26 cellular contexts compared by ENCODE assay signal in the genomic region with DNA sequence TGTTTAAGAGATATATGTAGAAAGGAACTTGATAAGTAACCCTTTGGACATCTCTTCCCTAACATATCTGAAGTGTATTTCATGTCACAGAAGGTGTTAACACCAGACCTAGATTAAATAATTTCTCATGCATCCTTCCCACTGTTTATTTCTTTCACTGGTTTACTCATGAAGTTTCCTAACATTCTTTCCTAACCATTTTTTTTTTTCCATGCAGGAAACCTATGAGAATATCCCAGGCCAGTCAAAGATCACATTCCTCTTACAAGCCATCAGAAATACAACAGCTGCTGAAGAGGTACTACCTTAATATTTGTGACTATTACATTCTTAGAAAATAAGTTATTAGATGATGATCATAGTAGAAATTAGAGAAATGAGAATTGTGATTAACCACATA. TPM values are rescaled to one million over a fixed set of nuclear protein-coding genes. Genes with fewer than 3 reads are reported as not detected.
DNase-seq lines count a peak whose midpoint lies in the region; ATAC-seq, FAIRE-seq and TF ChIP-seq lines count a peak whose summit lies in the region.
"Had no signal": no experiment of that assay in that cellular context is flagged by ENCODE, and none has a peak within 500 bp of the region (broad histone marks: within the 10 kb centered on the region; RNA-seq: fewer than 3 reads in every experiment).

No MANE protein-coding gene starts in this region.

- peaks cover 2 to 14% of the 10 kb centered on the region in 2 experiments for H3K36me3 ChIP-seq in GM12878 (ENCODE audit: control insufficient read depth in 2 of 2, insufficient read depth in 2 of 2, low read length in 1 of 2)

- peak overlapping the region; percentile 59 for H3K4me2 ChIP-seq in GM12878 (ENCODE audit: control insufficient read depth, insufficient read depth)

- POLR2A ChIA-PET in GM12878 (lab: Charles Lee) = interaction anchor here (0.6 to 1.0 kb wide), 2 partner anchors 16 to 1219 kb away, joined by 3 to 4 read pairs; no protein-coding TSS in a partner anchor

- H3K27me3 Mint-ChIP-seq in memory B cell = no peaks in the 10 kb centered on the region
- H3K27me3 Mint-ChIP-seq: activated CD4-positive, alpha-beta T cell treated with anti-CD3 and anti-CD28 coated beads, Interleukin-2, amount 10 ng/mL, durations not matched to agents 24 days and 14 days; CD8-positive, alpha-beta memory T cell; type B pancreatic cell had no signal

- SMC1A ChIA-PET in GM12878 (lab: Charles Lee; ENCODE audit: uncharacterized antibody, unreplicated experiment) = no interaction called here

- peak; percentile 63 for DNase-seq in EH (ENCODE audit: low read depth)
- DNase-seq in HCEC 1CT = peak; percentile 70
- no peak for DNase-seq in GM12878 (ENCODE audit: low read depth, low spot score)
- no peak for DNase-seq in memory B cell (ENCODE audit: low spot score in 2 of 2)
- DNase-seq in HPDE6-E6E7 (ENCODE audit: extremely low spot score) = no peak
- DNase-seq in epidermal melanocyte (ENCODE audit: insufficient read length, low spot score) = no peak
- no peak for DNase-seq in activated gamma-delta T cell treated with Interleukin-2 at 50 U/mL for 16 hours
- DNase-seq: activated CD4-positive, alpha-beta T cell treated with anti-CD3 and anti-CD28 coated beads, Interleukin-2, amount 10 ng/mL, durations not matched to agents 24 days and 14 days; activated gamma-delta T cell; aorta; CD8-positive, alpha-beta memory T cell; cerebellar nuclear complex; effector CD8-positive, alpha-beta T cell; left ventricle myocardium inferior; MV-4-11; NCI-H1694 treated with DMSO at 0.1 percent for 48 hours; NCI-H345; NCI-H82; psoas muscle; stimulated activated CD4-positive, alpha-beta T cell treated with anti-CD3 and anti-CD28 coated beads, Interleukin-4, amount 100 ng/mL, for 4 hours; T-helper 1 cell had no signal

- TF ChIP-seq EP300 in GM12878 (IDR thresholded peaks at IDR 0.05; ENCODE audit: borderline replicate concordance in 1 of 2, control insufficient read depth in 1 of 2, low read depth in 2 of 2, low read length in 2 of 2) = no peak

- no peak overlapping the region for H3K4me3 Mint-ChIP-seq in memory B cell
- H3K4me3 Mint-ChIP-seq: activated CD4-positive, alpha-beta T cell treated with anti-CD3 and anti-CD28 coated beads, Interleukin-2, amount 10 ng/mL, durations not matched to agents 24 days and 14 days; CD8-positive, alpha-beta memory T cell; neural progenitor cell; type B pancreatic cell had no signal

- no TSS peak for BruUV-seq in GM12878 (replicated peaks; lab: Mats Ljungman, UMichigan)

- H3K4me3 ChIP-seq in GM12878 = no peak overlapping the region
- H3K4me3 ChIP-seq: esophagus muscularis mucosa, K562, left ventricle myocardium inferior, psoas muscle had no signal

- H3K4me1 Mint-ChIP-seq in memory B cell = peaks cover 19% of the 10 kb centered on the region

- no peaks in the 10 kb centered on the region for H4K20me1 ChIP-seq in GM12878 (ENCODE audit: control insufficient read depth, insufficient read depth)

- no peaks in the 10 kb centered on the region for H3K27me3 ChIP-seq in GM12878 (replicated peaks in 1 of 2; ENCODE audit: control insufficient read depth in 2 of 2, insufficient read depth in 2 of 2, low read length in 1 of 2)
- H3K27me3 ChIP-seq: esophagus muscularis mucosa, neural progenitor cell had no signal

- intact Hi-C loops in GM12878 (cut with micrococcal nuclease; ENCODE audit: unreplicated experiment) = no loop called here

- H3K36me3 Mint-ChIP-seq in memory B cell = peaks cover 18% of the 10 kb centered on the region

- RAD21 ChIA-PET in GM12878 (lab: Charles Lee; ENCODE audit: unreplicated experiment) = no interaction called here

- CTCF ChIA-PET in GM12878 (lab: Yijun Ruan, JAX) = interaction anchor here (1.0 kb wide), 1 partner anchor 1287 kb away, joined by 4 read pairs; no protein-coding TSS in a partner anchor

- no peak for TF ChIP-seq CTCF in GM12878 (IDR thresholded peaks at IDR 0.05 in 2 of 3, conservative IDR thresholded peaks at IDR 0.05 in 1 of 3; ENCODE audit: control insufficient read depth in 2 of 3, extremely low read depth in 1 of 3, insufficient read depth in 1 of 3, low read depth in 3 of 3, low read length in 3 of 3)

- H3K9ac ChIP-seq in GM12878 (ENCODE audit: control insufficient read depth, insufficient read depth, low read length) = no peak overlapping the region
- H3K9ac ChIP-seq: neural progenitor cell had no signal

- no peak overlapping the region for H2AFZ ChIP-seq in GM12878 (ENCODE audit: control insufficient read depth, low read depth, low read length)
- H2AFZ ChIP-seq: neural progenitor cell had no signal

- in situ Hi-C loops in GM12878 (cut with MboI) = no loop called here

- H3K27ac ChIP-seq in GM12878 (ENCODE audit: control insufficient read depth, insufficient read depth) = no peak overlapping the region
- H3K27ac ChIP-seq: esophagus muscularis mucosa, left ventricle myocardium inferior, psoas muscle had no signal

- peaks cover 53% of the 10 kb centered on the region for H3K79me2 ChIP-seq in GM12878 (ENCODE audit: control insufficient read depth, insufficient read depth, low read length)

- peaks cover 10% of the 10 kb centered on the region for H3K4me1 ChIP-seq in GM12878 (ENCODE audit: control insufficient read depth, insufficient read depth, low read length)

- no peak for TF ChIP-seq POLR2A in GM12878 (IDR thresholded peaks at IDR 0.05; ENCODE audit: low read depth, low read length)

- FAIRE-seq in GM12878 (lab: Jason Lieb, UNC) = no peak
- FAIRE-seq: K562 had no signal

- H3K27ac Mint-ChIP-seq in memory B cell = peak overlapping the region; percentile 11
- H3K27ac Mint-ChIP-seq: activated CD4-positive, alpha-beta T cell treated with anti-CD3 and anti-CD28 coated beads, Interleukin-2, amount 10 ng/mL, durations not matched to agents 24 days and 14 days; neural progenitor cell; type B pancreatic cell had no signal

- no peak for ATAC-seq in GM12878
- ATAC-seq in memory B cell (ENCODE audit: low read depth) = no peak
- ATAC-seq in GM18873 (IDR thresholded peaks at IDR 0.05; ENCODE audit: low FRiP score, unreplicated experiment) = no peak
- ATAC-seq: K562, psoas muscle had no signal

- no peaks in the 10 kb centered on the region for H3K9me3 Mint-ChIP-seq in memory B cell
- H3K9me3 Mint-ChIP-seq: activated CD4-positive, alpha-beta T cell treated with anti-CD3 and anti-CD28 coated beads, Interleukin-2, amount 10 ng/mL, durations not matched to agents 24 days and 14 days; CD8-positive, alpha-beta memory T cell; neural progenitor cell; type B pancreatic cell had no signal

- no peak for TF ChIP-seq RAD21 in GM12878 (IDR thresholded peaks at IDR 0.05; ENCODE audit: insufficient read depth, low read depth, low read length)

- H3K9me3 ChIP-seq in GM12878 (replicated peaks; ENCODE audit: control insufficient read depth, insufficient read depth, low read length) = no peaks in the 10 kb centered on the region
- H3K9me3 ChIP-seq: esophagus muscularis mucosa, left ventricle myocardium inferior, psoas muscle had no signal

TF ChIP-seq in GM12878, 131 proteins besides CTCF, POLR2A, EP300 and RAD21 (continues in another document):
- no peak for TF ChIP-seq PML (IDR thresholded peaks at IDR 0.05; ENCODE audit: low read length)
- no peak for TF ChIP-seq CHD2 (IDR thresholded peaks at IDR 0.05; ENCODE audit: borderline replicate concordance, low read depth, low read length)
- TF ChIP-seq ZNF274 (IDR thresholded peaks at IDR 0.05; ENCODE audit: insufficient read depth, insufficient read length) = no peak
- no peak for TF ChIP-seq USF2 (IDR thresholded peaks at IDR 0.05; ENCODE audit: borderline replicate concordance, low read depth, low read length)
- TF ChIP-seq, protein P1, sequence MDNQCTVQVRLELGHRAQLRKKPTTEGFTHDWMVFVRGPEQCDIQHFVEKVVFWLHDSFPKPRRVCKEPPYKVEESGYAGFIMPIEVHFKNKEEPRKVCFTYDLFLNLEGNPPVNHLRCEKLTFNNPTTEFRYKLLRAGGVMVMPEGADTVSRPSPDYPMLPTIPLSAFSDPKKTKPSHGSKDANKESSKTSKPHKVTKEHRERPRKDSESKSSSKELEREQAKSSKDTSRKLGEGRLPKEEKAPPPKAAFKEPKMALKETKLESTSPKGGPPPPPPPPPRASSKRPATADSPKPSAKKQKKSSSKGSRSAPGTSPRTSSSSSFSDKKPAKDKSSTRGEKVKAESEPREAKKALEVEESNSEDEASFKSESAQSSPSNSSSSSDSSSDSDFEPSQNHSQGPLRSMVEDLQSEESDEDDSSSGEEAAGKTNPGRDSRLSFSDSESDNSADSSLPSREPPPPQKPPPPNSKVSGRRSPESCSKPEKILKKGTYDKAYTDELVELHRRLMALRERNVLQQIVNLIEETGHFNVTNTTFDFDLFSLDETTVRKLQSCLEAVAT (IDR thresholded peaks at IDR 0.05) = no peak
- no peak for TF ChIP-seq ZSCAN29 (IDR thresholded peaks at IDR 0.05)

RNA-seq across cellular contexts. Expression of gene IPO5, which starts 28.8 kb away (rescaled TPM):
- 120 and 141 TPM in 2 replicates for total RNA-seq in GM12878 (2013; cell fraction: nucleolus; rRNA removed)
- 196 and 216 TPM in 2 replicates for total RNA-seq in GM12878 (2014; rRNA removed)
- total RNA-seq in GM12878 (2014; rRNA removed; fragmentation: Illumina TruSeq; extraction: Trizol) = 143 and 144 TPM in 2 replicates
- total RNA-seq in GM12878 (2021) = 186 and 189 TPM in 2 replicates
- 75.5 TPM for polyA plus RNA-seq in GM12878 (2011; ENCODE audit: low read depth)
- polyA plus RNA-seq in GM12878 (2011; rRNA removed) = 159 and 175 TPM in 2 replicates
- 105 and 109 TPM in 2 replicates for polyA plus RNA-seq in GM12878 (2011; cell fraction: cytosol; rRNA removed)
- polyA plus RNA-seq in GM12878 (2011; cell fraction: nucleus; rRNA removed) = 81.8 and 94.4 TPM in 2 replicates
- 82.1 and 94.7 TPM in 2 replicates for polyA plus RNA-seq in GM12878 (2012)
- polyA plus RNA-seq in GM12878 (2014; fragmentation: Illumina TruSeq; extraction: Trizol) = 160 and 184 TPM in 2 replicates
- 10 to 100 TPM; 45.7 to 53.4 TPM for polyA plus RNA-seq in GM12878 (2014; fragmentation: Nextera tagmentation; extraction: Ambion mirVana)
- 95.4 and 123 TPM in 2 replicates for polyA plus RNA-seq in GM12878 (2014; rRNA removed)
- polyA plus RNA-seq in GM12878 (2016; fragmentation: Nextera tagmentation; extraction: Ambion mirVana) = 100 to 1,000 TPM; 105 to 120 TPM
- polyA minus RNA-seq in GM12878 (2011; rRNA and poly(A)+ RNA removed) = 184 and 277 TPM in 2 replicates
- polyA minus RNA-seq in GM12878 (2011; cell fraction: cytosol; rRNA and poly(A)+ RNA removed) = 80.5 and 113 TPM in 2 replicates
- 45.8 and 80.3 TPM in 2 replicates for polyA minus RNA-seq in GM12878 (2011; cell fraction: nucleus; rRNA and poly(A)+ RNA removed)

Comparison
In these comparisons a context has a peak if more than half of its experiments do, and no peak if none do; other contexts are left out.
1. DNase-seq: peak in EH (single experiment) and HCEC 1CT (single experiment); none in GM12878 (single experiment), memory B cell (0 of 2), HPDE6-E6E7 (single experiment), epidermal melanocyte (single experiment) and activated gamma-delta T cell treated with Interleukin-2 at 50 U/mL for 16 hours (single experiment).